Comparison of ENCODE assay signal across 10 cellular contexts in the genomic region with DNA sequence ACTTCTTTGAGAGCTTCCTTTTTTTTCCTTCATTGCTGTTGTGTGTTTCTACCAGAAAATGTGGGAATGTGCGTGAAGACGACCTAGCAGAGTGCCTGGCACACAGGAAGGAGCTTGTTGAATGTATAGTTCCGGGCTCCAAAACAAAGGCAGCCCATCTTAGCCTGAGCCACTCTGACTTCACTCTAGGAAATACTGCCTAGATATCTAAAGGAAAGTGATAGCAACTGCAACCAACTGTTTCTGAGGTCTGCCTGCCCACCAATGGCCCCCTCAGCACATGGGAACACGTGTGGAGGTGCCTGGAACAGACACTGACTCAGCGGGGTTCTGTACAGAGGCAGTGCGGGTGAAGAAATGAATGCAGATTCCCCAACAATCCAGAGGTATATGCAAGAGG. TPM values are rescaled to one million over a fixed set of nuclear protein-coding genes. Genes with fewer than 3 reads are reported as not detected.
A peak's percentile ranks its signal among the peaks of the same experiment; 100 is the strongest.
DNase-seq lines count a peak whose midpoint lies in the region; ATAC-seq and TF ChIP-seq lines count a peak whose summit lies in the region.
"Had no signal": no experiment of that assay in that cellular context is flagged by ENCODE, and none has a peak within 500 bp of the region (broad histone marks: within the 10 kb centered on the region; RNA-seq: fewer than 3 reads in every experiment).

No MANE protein-coding gene starts in this region.

- in situ Hi-C loops in KBM-7 (cut with MboI; ENCODE audit: low pct_unique_long_range_greater_than_20kb, low sequenced_read_pairs) = no loop called here

- no peak overlapping the region for H3K4me3 ChIP-seq in heart left ventricle
- H3K4me3 ChIP-seq: SJCRH30 had no signal

- no peaks in the 10 kb centered on the region for H3K9me3 ChIP-seq in heart left ventricle
- H3K9me3 ChIP-seq: SJCRH30 had no signal

- H3K4me3 Mint-ChIP-seq in T-helper 2 cell treated with Interferon-gamma antibody and Interleukin-4, amounts not matched to agents 5 μg/mL and 100 μg/mL, for 36 hours = peak overlapping the region; percentile 21
- H3K4me3 Mint-ChIP-seq in endothelial cell (ENCODE audit: unreplicated experiment) = no peak overlapping the region

- peaks cover 77% of the 10 kb centered on the region for H3K4me1 Mint-ChIP-seq in T-helper 2 cell treated with Interferon-gamma antibody and Interleukin-4, amounts not matched to agents 5 μg/mL and 100 μg/mL, for 36 hours (ENCODE audit: low read depth)
- peaks cover 32% of the 10 kb centered on the region for H3K4me1 Mint-ChIP-seq in endothelial cell (ENCODE audit: unreplicated experiment)

- no peak for TF ChIP-seq CTCF in endothelial cell (IDR thresholded peaks at IDR 0.05; ENCODE audit: unreplicated experiment)
- no peak for TF ChIP-seq CTCF in heart left ventricle (IDR thresholded peaks at IDR 0.05)

- no peak for DNase-seq in T-helper 2 cell treated with Interferon-gamma antibody and Interleukin-4, amounts not matched to agents 5 μg/mL and 100 μg/mL, for 36 hours (ENCODE audit: low spot score)
- no peak for DNase-seq in T-helper 2 cell
- peak; percentile 57 for DNase-seq in KBM-7
- no peak for DNase-seq in endothelial cell (ENCODE audit: low spot score)
- DNase-seq in sciatic nerve (ENCODE audit: low spot score) = peak; percentile 23
- DNase-seq in heart left ventricle = no peak
- DNase-seq in NCI-H526 treated with DMSO at 0.1 percent for 48 hours (lab: John Stamatoyannopoulos, UW) = no peak
- DNase-seq: NCI-H1417, SJCRH30 had no signal

- peaks cover 0 to 75% (median 18%) of the 10 kb centered on the region in 12 donors for H3K4me1 ChIP-seq in heart left ventricle

- TF ChIP-seq POLR2A in heart left ventricle (IDR thresholded peaks at IDR 0.05) = no peak
- TF ChIP-seq POLR2A in GM18505 (IDR thresholded peaks at IDR 0.05; ENCODE audit: borderline replicate concordance, extremely low read depth, insufficient read depth, insufficient read length) = no peak

- intact Hi-C loops in sciatic nerve (cut with DNase I) = no loop called here
- intact Hi-C loops in heart left ventricle (cut with DNase I) = no loop called here

- ATAC-seq in sciatic nerve (no peak), heart left ventricle (no peak), GM18505 (IDR thresholded peaks at IDR 0.05; ENCODE audit: unreplicated experiment) (no peak)

- no peaks in the 10 kb centered on the region for H3K27me3 ChIP-seq in heart left ventricle
- H3K27me3 ChIP-seq: SJCRH30 had no signal

- H3K36me3 ChIP-seq in heart left ventricle = peaks cover 0 to 11% (median 0%) of the 10 kb centered on the region in 9 donors
- H3K36me3 ChIP-seq: SJCRH30 had no signal

- H3K9me3 Mint-ChIP-seq in T-helper 2 cell treated with Interferon-gamma antibody and Interleukin-4, amounts not matched to agents 5 μg/mL and 100 μg/mL, for 36 hours = no peaks in the 10 kb centered on the region
- H3K9me3 Mint-ChIP-seq in endothelial cell (ENCODE audit: unreplicated experiment) = no peaks in the 10 kb centered on the region

- no peaks in the 10 kb centered on the region for H3K27me3 Mint-ChIP-seq in T-helper 2 cell treated with Interferon-gamma antibody and Interleukin-4, amounts not matched to agents 5 μg/mL and 100 μg/mL, for 36 hours (ENCODE audit: low read depth)
- no peaks in the 10 kb centered on the region for H3K27me3 Mint-ChIP-seq in endothelial cell (ENCODE audit: unreplicated experiment)

- WGBS in heart left ventricle, 4 donors = 60 to 72% (median 69%) methylated on average over 6 of the region's 6 CpGs

- H3K36me3 Mint-ChIP-seq in T-helper 2 cell treated with Interferon-gamma antibody and Interleukin-4, amounts not matched to agents 5 μg/mL and 100 μg/mL, for 36 hours (ENCODE audit: low read depth) = peaks cover 51% of the 10 kb centered on the region
- no peaks in the 10 kb centered on the region for H3K36me3 Mint-ChIP-seq in endothelial cell (ENCODE audit: low read depth, unreplicated experiment)

- peak overlapping the region; percentile 52 for H3K27ac Mint-ChIP-seq in T-helper 2 cell treated with Interferon-gamma antibody and Interleukin-4, amounts not matched to agents 5 μg/mL and 100 μg/mL, for 36 hours
- peak overlapping the region; percentile 65 for H3K27ac Mint-ChIP-seq in endothelial cell (ENCODE audit: unreplicated experiment)

- H3K27ac ChIP-seq in heart left ventricle = peak overlapping the region in 1 of 12 donors; percentile 96
- H3K27ac ChIP-seq: SJCRH30 had no signal

RNA-seq across cellular contexts. Expression of gene XBP1, which starts 14.7 kb away (rescaled TPM):
- total RNA-seq in endothelial cell (ENCODE audit: unreplicated experiment) (71.3 TPM), sciatic nerve (84.9 TPM), heart left ventricle (100 to 1,000 TPM in 3 of 9 donors, 10 to 100 TPM in 6; 59.8 to 133 (median 88.1) TPM)
- 100 to 1,000 TPM in 1 of 2 donors, 10 to 100 TPM in 1; 23.8 to 160 TPM for polyA plus RNA-seq in heart left ventricle

RNA-seq across cellular contexts. Expression of gene CCDC117, which starts 42.6 kb away (rescaled TPM):
- 21.9 TPM for total RNA-seq in endothelial cell (ENCODE audit: unreplicated experiment)
- total RNA-seq in sciatic nerve = 16.1 TPM
- total RNA-seq in heart left ventricle = 10 to 100 TPM in 8 of 9 donors, 1 to 10 TPM in 1; 8.9 to 16.6 (median 13.3) TPM
- polyA plus RNA-seq in heart left ventricle = 10 to 100 TPM in 1 of 2 donors, 1 to 10 TPM in 1; 6.9 to 11.3 TPM

Comparison
In these comparisons a context has a peak if more than half of its experiments do, and no peak if none do; other contexts are left out.
1. DNase-seq: peak in KBM-7 (single experiment) and sciatic nerve (single experiment); none in T-helper 2 cell treated with Interferon-gamma antibody and Interleukin-4, amounts not matched to agents 5 μg/mL and 100 μg/mL, for 36 hours (single experiment), T-helper 2 cell (0 of 5), endothelial cell (single experiment), heart left ventricle (0 of 5) and NCI-H526 treated with DMSO at 0.1 percent for 48 hours (single experiment).